In the genomic region with DNA sequence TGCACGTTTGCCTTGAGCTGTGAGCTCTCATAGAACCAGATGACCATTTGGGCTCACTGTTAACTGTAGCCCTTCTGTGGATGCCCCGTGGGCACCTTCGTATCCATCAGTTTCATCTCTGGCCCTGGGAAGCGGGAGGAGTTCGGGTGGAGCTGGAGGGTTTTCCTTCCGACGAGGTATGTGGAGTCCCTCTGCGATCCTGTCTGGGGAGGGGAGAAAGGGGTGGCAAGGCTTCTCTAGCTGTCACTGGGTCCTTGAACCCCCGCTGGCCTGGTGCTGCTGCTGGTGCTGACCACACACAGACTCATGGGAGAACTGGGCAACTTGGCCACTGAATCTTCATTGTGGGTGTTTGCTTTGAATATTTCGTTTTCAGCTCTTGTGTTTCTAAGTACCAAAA, we compare ENCODE assay signal across 17 cellular contexts.
"Had no signal": no experiment of that assay in that cellular context is flagged by ENCODE, and none has a peak within 500 bp of the region (broad histone marks: within the 10 kb centered on the region; RNA-seq: fewer than 3 reads in every experiment).

No MANE protein-coding gene starts in this region.

- H3K36me3 Mint-ChIP-seq: activated naive CD4-positive, alpha-beta T cell treated with anti-CD3 and anti-CD28 coated beads, Interleukin-2, amount 50 U/mL, for 72 hours had no signal

- H3K9me3 ChIP-seq: mucosa of descending colon, psoas muscle, right lobe of liver, upper lobe of left lung had no signal

- DNase-seq: activated CD4-positive, alpha-beta T cell treated with anti-CD3 and anti-CD28 coated beads, Interleukin-2, amount 10 ng/mL, durations not matched to agents 7 days and 5 days; activated CD4-positive, CD25-positive, alpha-beta regulatory T cell; activated CD8-positive, alpha-beta memory T cell treated with anti-CD3 and anti-CD28 coated beads for 24 hours; anterior cingulate cortex; foreskin keratinocyte; occipital lobe; psoas muscle; stimulated activated naive CD4-positive, alpha-beta T cell treated with Interleukin-2 at 50 U/mL for 16 hours; T-helper 17 cell had no signal

- H3K27me3 Mint-ChIP-seq: activated CD4-positive, alpha-beta T cell treated with anti-CD3 and anti-CD28 coated beads, Interleukin-2, amount 10 ng/mL, durations not matched to agents 7 days and 5 days; T-helper 17 cell had no signal

- H3K9me3 Mint-ChIP-seq: activated CD4-positive, alpha-beta T cell treated with anti-CD3 and anti-CD28 coated beads, Interleukin-2, amount 10 ng/mL, durations not matched to agents 7 days and 5 days; activated naive CD4-positive, alpha-beta T cell treated with anti-CD3 and anti-CD28 coated beads, Interleukin-2, amount 50 U/mL, for 72 hours; activated T-helper 2 cell treated with anti-CD3 and anti-CD28 coated beads, Interferon-gamma antibody, Interleukin-2, Interleukin-4, amounts not matched to agents 10 μg/mL and 5 μg/mL and 100 μg/mL, durations not matched to agents 14 hours and 24 hours and 36 hours; nephron had no signal

- H3K4me3 Mint-ChIP-seq: activated CD4-positive, alpha-beta T cell treated with anti-CD3 and anti-CD28 coated beads, Interleukin-2, amount 10 ng/mL, durations not matched to agents 7 days and 5 days; nephron; T-helper 17 cell had no signal

- H3K27ac ChIP-seq: foreskin keratinocyte, psoas muscle, right lobe of liver, upper lobe of left lung had no signal

- FAIRE-seq: endothelial cell of umbilical vein had no signal

- H3K4me3 ChIP-seq: lung, mucosa of descending colon, psoas muscle, right lobe of liver, upper lobe of left lung had no signal

- ATAC-seq: activated naive CD4-positive, alpha-beta T cell treated with anti-CD3 and anti-CD28 coated beads, Interleukin-2, amount 50 U/mL, for 72 hours; T-helper 17 cell had no signal

- H3K27me3 ChIP-seq: foreskin keratinocyte, right lobe of liver, upper lobe of left lung had no signal

- H3K36me3 ChIP-seq: right lobe of liver, upper lobe of left lung had no signal

- H3K27ac Mint-ChIP-seq: activated CD4-positive, alpha-beta T cell treated with anti-CD3 and anti-CD28 coated beads, Interleukin-2, amount 10 ng/mL, durations not matched to agents 7 days and 5 days; activated naive CD4-positive, alpha-beta T cell treated with anti-CD3 and anti-CD28 coated beads, Interleukin-2, amount 50 U/mL, for 72 hours; activated T-helper 2 cell treated with anti-CD3 and anti-CD28 coated beads, Interferon-gamma antibody, Interleukin-2, Interleukin-4, amounts not matched to agents 10 μg/mL and 5 μg/mL and 100 μg/mL, durations not matched to agents 14 hours and 24 hours and 36 hours; nephron; T-helper 17 cell had no signal
